In genomic region chr7:98400538-98401427, GRCh38 we compare ENCODE assay signal across 8 cellular contexts. TPM values are rescaled to one million over a fixed set of nuclear protein-coding genes. Genes with fewer than 3 reads are reported as not detected.
A peak's percentile ranks its signal among the peaks of the same experiment; 100 is the strongest.
DNase-seq lines count a peak whose midpoint lies in the region; ATAC-seq and TF ChIP-seq lines count a peak whose summit lies in the region.

Gene BAIAP2L1 (minus strand): TSS chr7:98401090. CDS start chr7:98400852, 238 bp downstream.

- H3K27ac ChIP-seq in 22Rv1: peak within 1 kb of the TSS; percentile 75

- peak; percentile 98 for TF ChIP-seq CTCF in 22Rv1 (IDR thresholded peaks at IDR 0.05)

- ATAC-seq in GM18519 (IDR thresholded peaks at IDR 0.05; ENCODE audit: low FRiP score, unreplicated experiment): peak; percentile 66
- ATAC-seq in HG03060 (IDR thresholded peaks at IDR 0.05; ENCODE audit: low read depth, unreplicated experiment): peak; percentile 55
- ATAC-seq in activated CD4-positive, CD25-positive, alpha-beta regulatory T cell treated with anti-CD3 and anti-CD28 coated beads, Interleukin-2, amount 50 U/mL, for 24 hours: peak; percentile 68 to 85
- ATAC-seq in left lobe of liver: peak; percentile 98

- DNase-seq in NCI-H2107 (lab: John Stamatoyannopoulos, UW) (peak; percentile 89), cerebellum (ENCODE audit: low spot score) (peak; percentile 23), left lobe of liver (ENCODE audit: low spot score) (peak; percentile 98)
- DNase-seq in stimulated activated CD4-positive, alpha-beta T cell treated with anti-CD3 and anti-CD28 coated beads, Interleukin-4, amount 100 ng/mL, for 48 hours (ENCODE audit: low read depth in 2 of 2): peak; percentile 70 to 88

RNA-seq across cellular contexts. Expression of gene BAIAP2L1, which starts in this region (rescaled TPM):
- total RNA-seq in cerebellum: 1.3 TPM
- total RNA-seq in left lobe of liver: 12.9 TPM

Comparison
In these comparisons a context has a peak if more than half of its experiments do, and no peak if none do; other contexts are left out.
1. Peak in every context shown above with its lines: DNase-seq, ATAC-seq and H3K27ac ChIP-seq.
2. DNase-seq: peak in every context shown above with its lines; median percentile 98 in left lobe of liver; 89 in NCI-H2107; 79 in stimulated activated CD4-positive, alpha-beta T cell treated with anti-CD3 and anti-CD28 coated beads, Interleukin-4, amount 100 ng/mL, for 48 hours; 23 in cerebellum.